Comparison of ENCODE assay signal across 1 cellular context in the genomic region with DNA sequence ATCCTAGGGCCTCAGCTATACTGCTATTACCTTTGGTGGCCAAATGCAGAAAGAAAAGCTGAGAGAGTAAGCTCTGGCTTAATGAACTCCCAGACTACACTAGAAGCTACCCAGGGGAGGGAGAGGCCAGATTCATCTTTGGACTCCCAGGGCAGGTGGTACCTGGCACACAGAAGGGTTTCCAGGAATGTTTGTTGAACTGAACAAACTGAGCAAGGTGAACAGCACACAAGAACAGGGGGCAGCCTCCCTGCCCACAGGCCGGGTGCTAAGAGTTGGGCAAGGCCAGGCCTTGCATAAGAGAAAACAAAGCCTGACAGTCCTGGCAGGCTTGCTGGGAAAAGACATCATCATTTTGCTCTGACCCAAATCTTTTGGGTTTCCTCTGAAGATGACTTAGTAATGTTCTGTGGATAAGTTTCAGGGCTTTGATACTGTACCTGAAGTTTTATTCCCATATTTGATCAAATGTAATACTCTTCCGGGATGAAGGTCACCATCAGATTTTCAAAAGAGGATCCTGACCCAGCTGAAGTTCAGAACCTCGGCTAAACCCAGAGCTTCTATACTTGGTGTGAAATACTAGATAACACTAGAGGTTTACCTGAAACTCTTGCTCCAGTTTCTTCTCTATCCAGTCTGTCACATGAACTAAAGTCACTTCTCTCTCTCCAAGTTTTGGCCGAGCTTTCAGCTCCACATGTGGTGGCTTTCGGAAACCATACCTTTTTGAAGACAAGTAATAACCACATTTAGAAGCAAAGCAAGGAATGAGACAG.
TF ChIP-seq lines count a peak whose summit lies in the region.

No MANE protein-coding gene starts in this region.

TF ChIP-seq in HepG2, 621 proteins besides CTCF, POLR2A, EP300 and RAD21 (continued from another document):
- TF ChIP-seq, protein P1, sequence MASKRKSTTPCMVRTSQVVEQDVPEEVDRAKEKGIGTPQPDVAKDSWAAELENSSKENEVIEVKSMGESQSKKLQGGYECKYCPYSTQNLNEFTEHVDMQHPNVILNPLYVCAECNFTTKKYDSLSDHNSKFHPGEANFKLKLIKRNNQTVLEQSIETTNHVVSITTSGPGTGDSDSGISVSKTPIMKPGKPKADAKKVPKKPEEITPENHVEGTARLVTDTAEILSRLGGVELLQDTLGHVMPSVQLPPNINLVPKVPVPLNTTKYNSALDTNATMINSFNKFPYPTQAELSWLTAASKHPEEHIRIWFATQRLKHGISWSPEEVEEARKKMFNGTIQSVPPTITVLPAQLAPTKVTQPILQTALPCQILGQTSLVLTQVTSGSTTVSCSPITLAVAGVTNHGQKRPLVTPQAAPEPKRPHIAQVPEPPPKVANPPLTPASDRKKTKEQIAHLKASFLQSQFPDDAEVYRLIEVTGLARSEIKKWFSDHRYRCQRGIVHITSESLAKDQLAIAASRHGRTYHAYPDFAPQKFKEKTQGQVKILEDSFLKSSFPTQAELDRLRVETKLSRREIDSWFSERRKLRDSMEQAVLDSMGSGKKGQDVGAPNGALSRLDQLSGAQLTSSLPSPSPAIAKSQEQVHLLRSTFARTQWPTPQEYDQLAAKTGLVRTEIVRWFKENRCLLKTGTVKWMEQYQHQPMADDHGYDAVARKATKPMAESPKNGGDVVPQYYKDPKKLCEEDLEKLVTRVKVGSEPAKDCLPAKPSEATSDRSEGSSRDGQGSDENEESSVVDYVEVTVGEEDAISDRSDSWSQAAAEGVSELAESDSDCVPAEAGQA (IDR thresholded peaks at IDR 0.05; ENCODE audit: low read depth) = peak; percentile 74; the same call in 1 of the 2 replicates
- TF ChIP-seq, protein P1 (CRISPR knock-in tag; IDR thresholded peaks at IDR 0.05; ENCODE audit: borderline replicate concordance) = peak; percentile 61; the same call in 1 of the 2 replicates
- no peak for TF ChIP-seq CREB1 (IDR thresholded peaks at IDR 0.05)
- peak; percentile 84 for TF ChIP-seq CREB1 (CRISPR knock-in tag; IDR thresholded peaks at IDR 0.05)
- TF ChIP-seq HMGA1 (CRISPR knock-in tag; conservative IDR thresholded peaks at IDR 0.05) = no peak
- TF ChIP-seq ZNF629 (CRISPR knock-in tag; conservative IDR thresholded peaks at IDR 0.05) = peak; percentile 83
TF ChIP-seq in HepG2: peak in this region for 366.
